9 cellular contexts compared by ENCODE assay signal in the genomic region with DNA sequence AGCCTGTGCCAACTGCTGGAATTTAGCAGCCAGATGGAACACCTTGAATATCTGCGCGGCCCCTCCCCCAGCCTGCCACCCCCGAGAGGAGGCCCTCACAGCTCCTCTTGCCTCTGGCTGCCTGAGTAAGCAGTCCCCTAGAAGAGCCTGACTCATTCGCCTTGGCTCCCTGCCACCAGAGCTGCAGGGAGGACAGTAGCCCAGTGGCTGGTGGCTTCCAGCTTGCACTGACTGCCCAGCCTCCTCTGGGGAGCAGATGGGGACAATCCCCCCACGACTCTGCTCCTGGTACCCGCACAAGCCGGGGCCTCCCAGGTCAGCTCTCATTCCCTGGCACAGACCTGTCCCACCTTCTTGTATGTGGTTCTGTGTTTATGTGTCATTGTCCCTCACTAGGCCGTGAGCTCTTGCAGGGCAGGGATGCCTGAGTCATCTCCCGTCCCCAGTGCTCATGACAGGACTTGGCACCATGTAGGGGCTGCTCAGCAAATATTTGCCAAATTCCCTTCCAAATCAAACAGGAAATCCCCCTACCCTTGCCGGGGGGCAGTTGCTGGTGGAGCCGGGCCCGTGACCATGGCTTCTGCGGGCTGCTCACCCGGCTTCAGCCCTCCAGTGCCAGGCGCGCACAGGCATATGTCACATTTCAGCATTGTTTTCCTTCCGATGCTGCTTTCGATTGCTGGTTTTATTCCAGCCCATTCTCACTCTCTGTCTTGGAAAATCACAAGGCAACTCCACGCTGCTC. TPM values are rescaled to one million over a fixed set of nuclear protein-coding genes. Genes with fewer than 3 reads are reported as not detected.
DNase-seq lines count a peak whose midpoint lies in the region; ATAC-seq and TF ChIP-seq lines count a peak whose summit lies in the region.
"Had no signal": no experiment of that assay in that cellular context is flagged by ENCODE, and none has a peak within 500 bp of the region (broad histone marks: within the 10 kb centered on the region; RNA-seq: fewer than 3 reads in every experiment).

No MANE protein-coding gene starts in this region.

- TF ChIP-seq CTCF in adrenal gland (IDR thresholded peaks at IDR 0.05) (no peak), heart right ventricle (IDR thresholded peaks at IDR 0.05) (no peak), gastrocnemius medialis (IDR thresholded peaks at IDR 0.05 in 4 of 5, conservative IDR thresholded peaks at IDR 0.05 in 1 of 5) (no peak)

- H3K4me3 ChIP-seq in adrenal gland (peak overlapping the region in 1 of 4 donors; percentile 16), heart right ventricle (no peak overlapping the region), gastrocnemius medialis (peak overlapping the region in 1 of 4 donors; percentile 7)

- no peaks in the 10 kb centered on the region for H3K36me3 ChIP-seq in adrenal gland (replicated peaks in 1 of 2)
- no peaks in the 10 kb centered on the region for H3K36me3 ChIP-seq in heart right ventricle
- H3K36me3 ChIP-seq in gastrocnemius medialis, result no peaks in the 10 kb centered on the region

- peak overlapping the region; percentile 53 to 90 (median 83) for H3K27ac ChIP-seq in adrenal gland
- peak overlapping the region in 1 of 10 donors; percentile 22 for H3K27ac ChIP-seq in heart right ventricle
- peak overlapping the region; percentile 39 to 60 (median 49) for H3K27ac ChIP-seq in gastrocnemius medialis

- in situ Hi-C loops in gastrocnemius medialis (cut with MboI; ENCODE audit: low sequenced_read_pairs in 4 of 4), result no loop called here

- 10 to 26% (median 22%) methylated on average over 12 to 19 of the region's 19 CpGs for WGBS in adrenal gland, 4 donors
- WGBS in heart right ventricle, 2 donors, result 54 to 62% methylated on average over 16 to 19 of the region's 19 CpGs

- DNase-seq in activated CD4-positive, alpha-beta T cell treated with anti-CD3 and anti-CD28 coated beads for 24 hours (ENCODE audit: low read depth in 2 of 2), result peak; percentile 8 to 35
- DNase-seq in activated CD4-positive, alpha-beta T cell treated with anti-CD3 and anti-CD28 coated beads for 1 hour, result no peak
- DNase-seq in NCI-H2227 treated with DMSO at 0.1 percent for 48 hours (lab: John Stamatoyannopoulos, UW) (peak; percentile 10), adrenal gland (peak; percentile 95 to 98 (median 97)), heart right ventricle (peak; percentile 86 to 87), gastrocnemius medialis (peak; percentile 72 to 94), SKM-1 (lab: John Stamatoyannopoulos, UW; ENCODE audit: unreplicated experiment) (no peak)
- DNase-seq: DND-41 had no signal

- intact Hi-C loops in adrenal gland (cut with DNase I), result no loop called here
- intact Hi-C loops in heart right ventricle (cut with DNase I), result no loop called here
- intact Hi-C loops in gastrocnemius medialis (cut with DNase I; ENCODE audit: low total_unique reads), result loop anchor here (5.0 kb wide), 1 partner anchor 122 kb away; no protein-coding TSS in a partner anchor

- no peaks in the 10 kb centered on the region for H3K9me3 ChIP-seq in adrenal gland (replicated peaks in 1 of 3)
- H3K9me3 ChIP-seq in heart right ventricle, result peaks cover 0 to 2% (median 0%) of the 10 kb centered on the region in 11 donors
- H3K9me3 ChIP-seq in gastrocnemius medialis, result no peaks in the 10 kb centered on the region

- peaks cover 1% of the 10 kb centered on the region for H3K27me3 ChIP-seq in adrenal gland
- H3K27me3 ChIP-seq in heart right ventricle, result peaks cover 0 to 25% (median 0%) of the 10 kb centered on the region in 7 donors
- peaks cover 0 to 5% (median under 1%) of the 10 kb centered on the region in 3 donors for H3K27me3 ChIP-seq in gastrocnemius medialis

- TF ChIP-seq POLR2A in adrenal gland (IDR thresholded peaks at IDR 0.05) (peak in 1 of 2 donors; percentile 25), gastrocnemius medialis (IDR thresholded peaks at IDR 0.05) (no peak)

- H3K4me1 ChIP-seq in adrenal gland (replicated peaks in 1 of 2), result peaks cover 14 to 20% of the 10 kb centered on the region in 2 donors
- peaks cover 0 to 19% (median 14%) of the 10 kb centered on the region in 9 donors for H3K4me1 ChIP-seq in heart right ventricle
- peaks cover 15 to 16% of the 10 kb centered on the region in 2 donors for H3K4me1 ChIP-seq in gastrocnemius medialis

- ATAC-seq in heart right ventricle (peak; percentile 86 to 97 (median 94)), gastrocnemius medialis (peak; percentile 89 to 92), GM21515 (IDR thresholded peaks at IDR 0.05; ENCODE audit: unreplicated experiment) (no peak)

RNA-seq across cellular contexts. Expression of a gene that starts 43.6 kb away (rescaled TPM):
- total RNA-seq in adrenal gland (1 to 10 TPM in 1 of 8 donors, under 1 TPM in 3, not detected in 4; 0.11 to 1.8 (median 0.36) TPM), heart right ventricle (not detected), gastrocnemius medialis (not detected)
- polyA plus RNA-seq in adrenal gland (under 1 TPM; 0.24 to 0.66 (median 0.64) TPM), heart right ventricle (not detected)

Comparison
In these comparisons a context has a peak if more than half of its experiments do, and no peak if none do; other contexts are left out.
1. DNase-seq: peak in activated CD4-positive, alpha-beta T cell treated with anti-CD3 and anti-CD28 coated beads for 24 hours (2 of 2), NCI-H2227 treated with DMSO at 0.1 percent for 48 hours (single experiment), adrenal gland (7 of 7), heart right ventricle (2 of 2) and gastrocnemius medialis (2 of 2); none in activated CD4-positive, alpha-beta T cell treated with anti-CD3 and anti-CD28 coated beads for 1 hour (single experiment) and SKM-1 (single experiment).